ENCODE assay signal across 29 cellular contexts in the genomic region with DNA sequence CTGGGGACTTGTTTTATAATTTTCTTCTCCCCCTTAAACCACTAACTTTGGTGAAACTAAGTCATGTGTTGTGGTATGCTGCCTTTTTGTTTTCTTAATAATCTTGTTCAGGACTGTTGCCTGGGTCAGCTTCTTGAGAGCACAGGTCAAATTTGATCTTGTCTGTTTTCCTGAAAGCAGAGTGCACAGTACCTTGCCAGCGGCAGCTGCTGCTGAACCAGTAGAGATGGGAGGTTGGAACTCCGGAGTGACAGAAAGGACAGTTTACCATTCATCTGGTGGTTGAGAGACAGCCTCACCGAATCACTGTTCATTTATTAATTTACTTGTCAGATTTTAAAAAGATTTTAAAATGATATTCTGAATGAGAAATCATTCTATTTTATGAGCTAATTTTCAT.
"Had no signal": no experiment of that assay in that cellular context is flagged by ENCODE, and none has a peak within 500 bp of the region (broad histone marks: within the 10 kb centered on the region; RNA-seq: fewer than 3 reads in every experiment).

No MANE protein-coding gene starts in this region.

- H3K27me3 Mint-ChIP-seq: naive thymus-derived CD8-positive, alpha-beta T cell; natural killer cell treated with Interleukin-12 subunit alpha and Interleukin-12 subunit beta and Interleukin-15 and Interleukin-18, amount 100 ng/mL, for 72 hours; progenitor cell of endocrine pancreas; stimulated activated naive B cell treated with anti-CD40 and anti-IgM and Interleukin-4, amounts not matched to agents 10 μg/mL and 1 μg/mL and 100 μg/mL, for 72 hours; stimulated activated naive CD8-positive, alpha-beta T cell treated with anti-CD3 and anti-CD28 coated beads, Interleukin-15, amount 100 ng/mL, for 72 hours had no signal

- H3K27ac ChIP-seq: neural progenitor cell, ovary, parathyroid adenoma, right lobe of liver, sigmoid colon, thoracic aorta, thyroid gland, tibial nerve, upper lobe of left lung, vagina had no signal

- H3K27ac Mint-ChIP-seq: natural killer cell treated with Interleukin-12 subunit alpha and Interleukin-12 subunit beta and Interleukin-15 and Interleukin-18, amount 100 ng/mL, for 72 hours; neural progenitor cell; stimulated activated effector memory CD8-positive, alpha-beta T cell treated with anti-CD3 and anti-CD28 coated beads, Interleukin-12 subunit alpha, Interleukin-12 subunit beta, amount 100 ng/mL, for 72 hours; stimulated activated naive B cell treated with anti-CD40 and anti-IgM and Interleukin-4, amounts not matched to agents 10 μg/mL and 1 μg/mL and 100 μg/mL, for 72 hours had no signal

- ATAC-seq: naive thymus-derived CD8-positive, alpha-beta T cell; natural killer cell treated with Interleukin-12 subunit alpha and Interleukin-12 subunit beta and Interleukin-15 and Interleukin-18, amount 100 ng/mL, for 72 hours; right cardiac atrium; right lobe of liver; stimulated activated effector memory CD8-positive, alpha-beta T cell treated with anti-CD3 and anti-CD28 coated beads, Interleukin-12 subunit alpha, Interleukin-12 subunit beta, amount 100 ng/mL, for 72 hours; stimulated activated naive B cell treated with anti-CD40 and anti-IgM and Interleukin-4, amounts not matched to agents 10 μg/mL and 1 μg/mL and 100 μg/mL, for 72 hours; stimulated activated naive CD8-positive, alpha-beta T cell treated with anti-CD3 and anti-CD28 coated beads, Interleukin-15, amount 100 ng/mL, for 72 hours; stimulated activated naive CD8-positive, alpha-beta T cell treated with anti-CD3 and anti-CD28 coated beads, Interleukin-15, Interleukin-2, amounts not matched to agents 100 U/mL and 50 U/mL, for 24 hours had no signal

- H3K4me1 Mint-ChIP-seq: neural progenitor cell; stimulated activated naive CD8-positive, alpha-beta T cell treated with anti-CD3 and anti-CD28 coated beads, Interleukin-15, amount 100 ng/mL, for 72 hours had no signal

- H3K4me3 ChIP-seq: neural progenitor cell, ovary, psoas muscle, right lobe of liver, sigmoid colon, thoracic aorta, thyroid gland, tibial nerve, upper lobe of left lung, vagina had no signal

- H3K79me2 ChIP-seq: parathyroid adenoma had no signal

- DNase-seq: naive thymus-derived CD8-positive, alpha-beta T cell; occipital lobe; ovary; posterior cingulate gyrus; psoas muscle; right cardiac atrium; right lobe of liver; sigmoid colon; small intestine; stimulated activated CD4-positive, alpha-beta T cell treated with anti-CD3 and anti-CD28 coated beads, Interleukin-15, amount 100 ng/mL, for 24 hours; stimulated activated CD4-positive, alpha-beta T cell treated with anti-CD3 and anti-CD28 coated beads, Interleukin-2, amount 100 ng/mL, for 24 hours; stimulated activated CD4-positive, alpha-beta T cell treated with anti-CD3 and anti-CD28 coated beads, Interleukin-2, amount 100 ng/mL, for 48 hours; stimulated activated CD4-positive, alpha-beta T cell treated with anti-CD3 and anti-CD28 coated beads, Interleukin-4, amount 100 ng/mL, for 24 hours; stimulated activated naive B cell treated with anti-CD40 and anti-IgM and Interleukin-4, amounts not matched to agents 10 μg/mL and 1 μg/mL and 100 μg/mL, for 72 hours; stimulated activated naive CD8-positive, alpha-beta T cell treated with anti-CD3 and anti-CD28 coated beads, Interleukin-15, amount 100 ng/mL, for 72 hours; stimulated activated naive CD8-positive, alpha-beta T cell treated with anti-CD3 and anti-CD28 coated beads, Interleukin-15, Interleukin-2, amounts not matched to agents 100 U/mL and 50 U/mL, for 24 hours; substantia nigra; thyroid gland; trophoblast cell; upper lobe of left lung had no signal

- H3K9me3 ChIP-seq: ovary, psoas muscle, right lobe of liver, sigmoid colon, thoracic aorta, thyroid gland, tibial nerve, upper lobe of left lung, vagina had no signal

- H3K27me3 ChIP-seq: neural progenitor cell, ovary, right lobe of liver, sigmoid colon, thyroid gland, tibial nerve, upper lobe of left lung, vagina had no signal

- H3K9ac ChIP-seq: neural progenitor cell, parathyroid adenoma had no signal

- H3K4me2 ChIP-seq: neural progenitor cell had no signal

- FAIRE-seq: small intestine, urothelium cell line had no signal

- H3K4me3 Mint-ChIP-seq: naive thymus-derived CD8-positive, alpha-beta T cell; natural killer cell treated with Interleukin-12 subunit alpha and Interleukin-12 subunit beta and Interleukin-15 and Interleukin-18, amount 100 ng/mL, for 72 hours; neural progenitor cell; stimulated activated effector memory CD8-positive, alpha-beta T cell treated with anti-CD3 and anti-CD28 coated beads, Interleukin-12 subunit alpha, Interleukin-12 subunit beta, amount 100 ng/mL, for 72 hours; stimulated activated naive B cell treated with anti-CD40 and anti-IgM and Interleukin-4, amounts not matched to agents 10 μg/mL and 1 μg/mL and 100 μg/mL, for 72 hours; stimulated activated naive CD8-positive, alpha-beta T cell treated with anti-CD3 and anti-CD28 coated beads, Interleukin-15, amount 100 ng/mL, for 72 hours had no signal

- H3K4me1 ChIP-seq: neural progenitor cell, parathyroid adenoma, right lobe of liver, sigmoid colon, thyroid gland, upper lobe of left lung, vagina had no signal

- H3K36me3 ChIP-seq: neural progenitor cell, ovary had no signal

- H3K9me3 Mint-ChIP-seq: naive thymus-derived CD8-positive, alpha-beta T cell; natural killer cell treated with Interleukin-12 subunit alpha and Interleukin-12 subunit beta and Interleukin-15 and Interleukin-18, amount 100 ng/mL, for 72 hours; neural progenitor cell; stimulated activated effector memory CD8-positive, alpha-beta T cell treated with anti-CD3 and anti-CD28 coated beads, Interleukin-12 subunit alpha, Interleukin-12 subunit beta, amount 100 ng/mL, for 72 hours; stimulated activated naive B cell treated with anti-CD40 and anti-IgM and Interleukin-4, amounts not matched to agents 10 μg/mL and 1 μg/mL and 100 μg/mL, for 72 hours; stimulated activated naive CD8-positive, alpha-beta T cell treated with anti-CD3 and anti-CD28 coated beads, Interleukin-15, amount 100 ng/mL, for 72 hours had no signal

- H2AFZ ChIP-seq: neural progenitor cell, parathyroid adenoma had no signal
